8 cellular contexts compared by ENCODE assay signal in genomic region chr19:1102407-1103106, GRCh38. TPM values are rescaled to one million over a fixed set of nuclear protein-coding genes. Genes with fewer than 3 reads are reported as not detected.
DNase-seq lines count a peak whose midpoint lies in the region; ATAC-seq and TF ChIP-seq lines count a peak whose summit lies in the region.

No MANE protein-coding gene starts in this region.

- peaks cover 33 to 34% of the 10 kb centered on the region in 2 donors for H3K4me1 Mint-ChIP-seq in natural killer cell treated with Interleukin-12 subunit alpha and Interleukin-12 subunit beta and Interleukin-15 and Interleukin-18, amount 100 ng/mL, for 72 hours (ENCODE audit: low read depth in 2 of 2)

- TF ChIP-seq CTCF in VCaP (conservative IDR thresholded peaks at IDR 0.05), result no peak

- H3K36me3 Mint-ChIP-seq in natural killer cell treated with Interleukin-12 subunit alpha and Interleukin-12 subunit beta and Interleukin-15 and Interleukin-18, amount 100 ng/mL, for 72 hours, result peaks cover 5% of the 10 kb centered on the region

- peaks cover 0 to 11% of the 10 kb centered on the region in 2 donors for H3K36me3 ChIP-seq in duodenal mucosa (ENCODE audit: control insufficient read depth in 1 of 2, insufficient read depth in 2 of 2, low read length in 2 of 2)

- peak overlapping the region; percentile 70 for H3K4me3 Mint-ChIP-seq in natural killer cell treated with Interleukin-12 subunit alpha and Interleukin-12 subunit beta and Interleukin-15 and Interleukin-18, amount 100 ng/mL, for 72 hours

- no peaks in the 10 kb centered on the region for H3K9me3 Mint-ChIP-seq in natural killer cell treated with Interleukin-12 subunit alpha and Interleukin-12 subunit beta and Interleukin-15 and Interleukin-18, amount 100 ng/mL, for 72 hours

- DNase-seq in A172 (ENCODE audit: low spot score) (peak; percentile 98), H4 (ENCODE audit: low spot score) (peak; percentile 98), ureter (ENCODE audit: low spot score) (peak; percentile 79), GM19238 (ENCODE audit: insufficient read length, low spot score) (no peak)
- peak; percentile 81 for DNase-seq in natural killer cell treated with Interleukin-12 subunit alpha and Interleukin-12 subunit beta and Interleukin-15 and Interleukin-18, amount 100 ng/mL, for 72 hours (ENCODE audit: low spot score)

- H3K27ac Mint-ChIP-seq in natural killer cell treated with Interleukin-12 subunit alpha and Interleukin-12 subunit beta and Interleukin-15 and Interleukin-18, amount 100 ng/mL, for 72 hours, result peak overlapping the region; percentile 91

- ATAC-seq in natural killer cell treated with Interleukin-12 subunit alpha and Interleukin-12 subunit beta and Interleukin-15 and Interleukin-18, amount 100 ng/mL, for 72 hours, result peak; percentile 54 to 62
- ATAC-seq in HG03135 (IDR thresholded peaks at IDR 0.05; ENCODE audit: unreplicated experiment), result no peak

- no peaks in the 10 kb centered on the region for H3K9me3 ChIP-seq in duodenal mucosa (ENCODE audit: control insufficient read depth in 1 of 2, low read length in 2 of 2)

- no peaks in the 10 kb centered on the region for H3K27me3 ChIP-seq in duodenal mucosa (ENCODE audit: control insufficient read depth in 1 of 2, insufficient read depth in 2 of 2, low read length in 2 of 2)

- peaks cover 50 to 54% of the 10 kb centered on the region in 2 donors for H3K4me1 ChIP-seq in duodenal mucosa (ENCODE audit: control insufficient read depth in 1 of 2, insufficient read depth in 2 of 2, low read length in 2 of 2)

- peak overlapping the region in 1 of 2 donors; percentile 9 for H3K4me3 ChIP-seq in duodenal mucosa (ENCODE audit: low read depth in 1 of 2, low read length in 2 of 2)

- no peaks in the 10 kb centered on the region for H3K27me3 Mint-ChIP-seq in natural killer cell treated with Interleukin-12 subunit alpha and Interleukin-12 subunit beta and Interleukin-15 and Interleukin-18, amount 100 ng/mL, for 72 hours

- peak overlapping the region; percentile 93 for H3K27ac ChIP-seq in VCaP
- peak overlapping the region; percentile 83 for H3K27ac ChIP-seq in duodenal mucosa (ENCODE audit: low read depth, low read length)

- peak overlapping the region; percentile 13 to 20 for H3K9ac ChIP-seq in duodenal mucosa (ENCODE audit: low read depth in 1 of 2, low read length in 2 of 2)

RNA-seq across cellular contexts. Expression of gene GPX4, which starts 1.2 kb away (rescaled TPM):
- 323 and 353 TPM in 2 replicates for total RNA-seq in A172 (2014; rRNA removed; shearing (Covaris generic))
- 470 and 493 TPM in 2 replicates for total RNA-seq in H4 (2014; rRNA removed; shearing (Covaris generic))
- total RNA-seq in natural killer cell treated with Interleukin-12 subunit alpha and Interleukin-12 subunit beta and Interleukin-15 and Interleukin-18, amount 100 ng/mL, for 72 hours, result 100 to 1,000 TPM in 1 of 2 donors, 10 to 100 TPM in 1; 86.4 to 174 TPM
- 213 TPM for total RNA-seq in ureter

RNA-seq across cellular contexts. Expression of gene POLR2E, which starts 7.4 kb away (rescaled TPM):
- 265 and 318 TPM in 2 replicates for total RNA-seq in A172 (2014; rRNA removed; shearing (Covaris generic))
- 237 and 244 TPM in 2 replicates for total RNA-seq in H4 (2014; rRNA removed; shearing (Covaris generic))
- 100 to 1,000 TPM; 168 to 241 TPM for total RNA-seq in natural killer cell treated with Interleukin-12 subunit alpha and Interleukin-12 subunit beta and Interleukin-15 and Interleukin-18, amount 100 ng/mL, for 72 hours
- total RNA-seq in ureter, result 138 TPM

RNA-seq across cellular contexts. Expression of gene ARHGAP45, which starts 35.6 kb away (rescaled TPM):
- 3.1 and 4.9 TPM in 2 replicates for total RNA-seq in A172 (2014; rRNA removed; shearing (Covaris generic))
- 2.4 and 3.2 TPM in 2 replicates for total RNA-seq in H4 (2014; rRNA removed; shearing (Covaris generic))
- total RNA-seq in natural killer cell treated with Interleukin-12 subunit alpha and Interleukin-12 subunit beta and Interleukin-15 and Interleukin-18, amount 100 ng/mL, for 72 hours, result 100 to 1,000 TPM; 320 to 338 TPM
- total RNA-seq in ureter, result 20.7 TPM

Comparison
In these comparisons a context has a peak if more than half of its experiments do, and no peak if none do; other contexts are left out.
1. RNA of gene ARHGAP45, which starts 35.6 kb away (total RNA-seq): 320 to 338 TPM in natural killer cell treated with Interleukin-12 subunit alpha and Interleukin-12 subunit beta and Interleukin-15 and Interleukin-18, amount 100 ng/mL, for 72 hours; 20.7 TPM in ureter (single experiment), 3.1 to 4.9 TPM in A172 and 2.4 to 3.2 TPM in H4; every median in the first group is over 10 times any median in the second.